ENCODE assay signal across 23 cellular contexts in genomic region chr3:165491487-165491886, GRCh38.
A peak's percentile ranks its signal among the peaks of the same experiment; 100 is the strongest.
DNase-seq lines count a peak whose midpoint lies in the region; ATAC-seq and TF ChIP-seq lines count a peak whose summit lies in the region.
"Had no signal": no experiment of that assay in that cellular context is flagged by ENCODE, and none has a peak within 500 bp of the region (broad histone marks: within the 10 kb centered on the region; RNA-seq: fewer than 3 reads in every experiment).

No MANE protein-coding gene starts in this region.

- peak; percentile 74 for ATAC-seq in Right ventricle myocardium inferior
- no peak for ATAC-seq in GM21360 (IDR thresholded peaks at IDR 0.05; ENCODE audit: unreplicated experiment)
- ATAC-seq: body of pancreas; effector memory CD8-positive, alpha-beta T cell; T-helper 17 cell had no signal

- no peaks in the 10 kb centered on the region for H3K27me3 ChIP-seq in sigmoid colon
- H3K27me3 ChIP-seq: body of pancreas, esophagus muscularis mucosa, heart right ventricle, tibial nerve had no signal

- H3K4me1 ChIP-seq in sigmoid colon: peaks cover 0 to 14% (median 0%) of the 10 kb centered on the region in 4 donors
- H3K4me1 ChIP-seq: body of pancreas, heart right ventricle, tibial nerve had no signal

- no peak for TF ChIP-seq EP300 in sigmoid colon (IDR thresholded peaks at IDR 0.05)

- no peaks in the 10 kb centered on the region for H3K9me3 ChIP-seq in sigmoid colon
- H3K9me3 ChIP-seq: body of pancreas, esophagus muscularis mucosa, tibial nerve had no signal

- TF ChIP-seq CTCF in cardiac fibroblast (IDR thresholded peaks at IDR 0.05; ENCODE audit: low read depth, low read length) (no peak), sigmoid colon (IDR thresholded peaks at IDR 0.05) (no peak)

- DNase-seq in Right ventricle myocardium inferior (ENCODE audit: missing footprints) (no peak), cardiac septum (ENCODE audit: low spot score) (no peak), cardiac fibroblast (ENCODE audit: low read depth in 2 of 2) (peak; percentile 34 to 52), islet precursor cell (peak; percentile 72), skeletal muscle cell (ENCODE audit: low read depth) (peak; percentile 49), sigmoid colon (no peak), ureter (ENCODE audit: low spot score) (no peak)
- DNase-seq: activated CD8-positive, alpha-beta memory T cell treated with anti-CD3 and anti-CD28 coated beads for 24 hours; activated gamma-delta T cell; activated T-cell treated with anti-CD3 and anti-CD28 coated beads, Interleukin-2, amount 50 U/mL, for 1 hour; body of pancreas; DMS153; effector memory CD8-positive, alpha-beta T cell; heart right ventricle; HFFc6; NCI-H1092; NCI-H187 treated with DMSO at 0.1 percent for 48 hours; nephron progenitor cell; stimulated activated CD8-positive, alpha-beta memory T cell treated with anti-CD3 and anti-CD28 coated beads, Interleukin-4, amount 100 ng/mL, for 48 hours; T-helper 17 cell had no signal

- no peaks in the 10 kb centered on the region for H3K36me3 ChIP-seq in sigmoid colon
- H3K36me3 ChIP-seq: esophagus muscularis mucosa, heart right ventricle, tibial nerve had no signal

- WGBS in sigmoid colon, 2 donors: 83 to 84% methylated on average over 4 of the region's 4 CpGs

- intact Hi-C loops in Right ventricle myocardium inferior (cut with DNase I): no loop called here
- intact Hi-C loops in cardiac septum (cut with DNase I): no loop called here
- intact Hi-C loops in sigmoid colon (cut with DNase I): no loop called here

- TF ChIP-seq POLR2A in sigmoid colon (IDR thresholded peaks at IDR 0.05): no peak

- H3K4me3 ChIP-seq in cardiac fibroblast (replicated peaks in 1 of 2; ENCODE audit: low read depth in 2 of 2, low read length in 2 of 2): no peak overlapping the region
- no peak overlapping the region for H3K4me3 ChIP-seq in skeletal muscle cell (ENCODE audit: low read depth, low read length)
- H3K4me3 ChIP-seq in sigmoid colon: no peak overlapping the region
- H3K4me3 ChIP-seq: body of pancreas, esophagus muscularis mucosa, heart right ventricle, tibial nerve had no signal

- no peak overlapping the region for H3K27ac ChIP-seq in sigmoid colon
- H3K27ac ChIP-seq: body of pancreas, heart right ventricle, tibial nerve had no signal

Comparison
In these comparisons a context has a peak if more than half of its experiments do, and no peak if none do; other contexts are left out.
1. DNase-seq: peak in cardiac fibroblast (2 of 2), islet precursor cell (single experiment) and skeletal muscle cell (single experiment); none in Right ventricle myocardium inferior (single experiment), cardiac septum (single experiment), sigmoid colon (single experiment) and ureter (single experiment).